7 cellular contexts compared by ENCODE assay signal in genomic region chr6:35496036-35496850, GRCh38. TPM values are rescaled to one million over a fixed set of nuclear protein-coding genes. Genes with fewer than 3 reads are reported as not detected.
A peak's percentile ranks its signal among the peaks of the same experiment; 100 is the strongest.
DNase-seq lines count a peak whose midpoint lies in the region; ATAC-seq and TF ChIP-seq lines count a peak whose summit lies in the region.

No MANE protein-coding gene starts in this region.

- H3F3A ChIP-seq in GM23338 (replicated peaks; ENCODE audit: low read depth) = peaks cover 11% of the 10 kb centered on the region; the same call in 1 of the 2 replicates
- no peaks in the 10 kb centered on the region for H3F3A ChIP-seq in SU-DHL-6 (ENCODE audit: insufficient read depth)

- peaks cover 46% of the 10 kb centered on the region for H3K27me3 Mint-ChIP-seq in GM23338 (ENCODE audit: insufficient read depth, low read depth, poor library complexity)

- H3K27ac ChIP-seq in GM23338 (ENCODE audit: low read depth) (no peak overlapping the region), SU-DHL-6 (ENCODE audit: low read depth, low read length) (no peak overlapping the region)

- no peaks in the 10 kb centered on the region; the same call in 2 of the 3 replicates for H3K9me3 Mint-ChIP-seq in GM23338

- TF ChIP-seq CTCF in GM23338 (conservative IDR thresholded peaks at IDR 0.05; ENCODE audit: low read depth in 2 of 2) (no peak), SU-DHL-6 (IDR thresholded peaks at IDR 0.05; ENCODE audit: insufficient read depth, low read length, poor library complexity, severe bottlenecking) (no peak), fibroblast of mammary gland (conservative IDR thresholded peaks at IDR 0.05; ENCODE audit: control insufficient read depth, insufficient read depth, low read depth, low read length) (no peak)

- peaks cover 11% of the 10 kb centered on the region; the same call in 1 of the 2 replicates for H4K20me1 ChIP-seq in GM23338 (replicated peaks; ENCODE audit: insufficient read depth)
- no peaks in the 10 kb centered on the region for H4K20me1 ChIP-seq in SU-DHL-6 (ENCODE audit: low read depth, low read length)

- no peak overlapping the region for H3K27ac Mint-ChIP-seq in GM23338

- H3K9me3 ChIP-seq in SU-DHL-6 (ENCODE audit: insufficient read depth, low read length) (no peaks in the 10 kb centered on the region), neuron (ENCODE audit: low read length) (no peaks in the 10 kb centered on the region)

- H3K36me3 ChIP-seq in GM23338 (ENCODE audit: insufficient read depth) (no peaks in the 10 kb centered on the region), SU-DHL-6 (ENCODE audit: low read length) (no peaks in the 10 kb centered on the region), neuron (ENCODE audit: insufficient read depth, low read length) (no peaks in the 10 kb centered on the region)

- H3K79me2 ChIP-seq in GM23338 (replicated peaks; ENCODE audit: insufficient read depth) = peaks cover 43% of the 10 kb centered on the region
- no peaks in the 10 kb centered on the region for H3K79me2 ChIP-seq in SU-DHL-6 (ENCODE audit: insufficient read depth, low read length)

- peak; percentile 67 for DNase-seq in GM23338 (ENCODE audit: low spot score)
- DNase-seq in fibroblast of mammary gland (ENCODE audit: low read depth) = no peak

- ATAC-seq in GM23338 = peak; percentile 3
- no peak for ATAC-seq in HG03175 (IDR thresholded peaks at IDR 0.05; ENCODE audit: unreplicated experiment)
- no peak for ATAC-seq in activated CD4-positive, CD25-positive, alpha-beta regulatory T cell treated with anti-CD3 and anti-CD28 coated beads, Interleukin-2, amount 50 U/mL, for 24 hours
- ATAC-seq in HG02610 (IDR thresholded peaks at IDR 0.05; ENCODE audit: unreplicated experiment) = no peak

- peak overlapping the region; percentile 98 for H3K4me2 ChIP-seq in GM23338
- peak overlapping the region; percentile 49 for H3K4me2 ChIP-seq in SU-DHL-6 (ENCODE audit: low read depth, low read length, poor library complexity, severe bottlenecking)

- H3K4me3 ChIP-seq in GM23338 (peak overlapping the region; percentile 80), SU-DHL-6 (ENCODE audit: insufficient read depth, low read length, poor library complexity, severe bottlenecking) (peak overlapping the region; percentile 47), fibroblast of mammary gland (ENCODE audit: control insufficient read depth, low read depth, low read length) (peak overlapping the region; percentile 68), neuron (ENCODE audit: low read length) (peak overlapping the region; percentile 56)

- H3K9ac ChIP-seq in SU-DHL-6 (ENCODE audit: low read length) = peak overlapping the region; percentile 27; the same call in 1 of the 2 replicates

- peak overlapping the region; percentile 83 for H3K4me3 Mint-ChIP-seq in GM23338

- H2AFZ ChIP-seq in GM23338 (no peak overlapping the region; the same call in 1 of the 2 replicates), SU-DHL-6 (ENCODE audit: low read depth, low read length, severe bottlenecking) (no peak overlapping the region), neuron (ENCODE audit: low read depth, low read length) (no peak overlapping the region)

- H3K36me3 Mint-ChIP-seq in GM23338 (ENCODE audit: low read depth) = peaks cover 5% of the 10 kb centered on the region; the same call in 1 of the 3 replicates

- H3K4me1 ChIP-seq in GM23338 (ENCODE audit: insufficient read depth) = peaks cover 65% of the 10 kb centered on the region
- H3K4me1 ChIP-seq in neuron (ENCODE audit: insufficient read depth, low read length) = peaks cover 56% of the 10 kb centered on the region

- peaks cover 67% of the 10 kb centered on the region for H3K4me1 Mint-ChIP-seq in GM23338

- peaks cover 9% of the 10 kb centered on the region; the same call in 1 of the 2 replicates for H3K27me3 ChIP-seq in GM23338 (ENCODE audit: insufficient read depth)
- H3K27me3 ChIP-seq in SU-DHL-6 (ENCODE audit: low read length) = no peaks in the 10 kb centered on the region
- H3K27me3 ChIP-seq in neuron (ENCODE audit: insufficient read depth, low read length) = no peaks in the 10 kb centered on the region

- H3K9me2 ChIP-seq in GM23338 (ENCODE audit: insufficient read depth) (no peaks in the 10 kb centered on the region), SU-DHL-6 (replicated peaks; ENCODE audit: insufficient read depth, low read length) (no peaks in the 10 kb centered on the region)

TF ChIP-seq in GM23338, 12 proteins besides CTCF, POLR2A, EP300 and RAD21 (continues in another document):
- TF ChIP-seq EZH2 (IDR thresholded peaks at IDR 0.05; ENCODE audit: low read depth, unreplicated experiment) (no peak), POLR2AphosphoS5 (IDR thresholded peaks at IDR 0.05; ENCODE audit: low read depth) (no peak), ETS1 (IDR thresholded peaks at IDR 0.05) (no peak), REST (IDR thresholded peaks at IDR 0.05; ENCODE audit: unreplicated experiment) (no peak), NANOG (IDR thresholded peaks at IDR 0.05; ENCODE audit: borderline replicate concordance) (no peak), JUNB (IDR thresholded peaks at IDR 0.05; ENCODE audit: unreplicated experiment) (no peak), EZH2phosphoT487 (IDR thresholded peaks at IDR 0.05; ENCODE audit: unreplicated experiment) (no peak), CREB1 (CRISPR knock-in tag; IDR thresholded peaks at IDR 0.05; ENCODE audit: low read depth) (no peak)

RNA-seq across cellular contexts. Expression of gene TEAD3, which starts 0.6 kb away (rescaled TPM):
- total RNA-seq in GM23338 (2014; rRNA removed; shearing (Covaris generic)) = 26.5 and 26.7 TPM in 2 replicates
- polyA plus RNA-seq in GM23338 (2016; fragmentation: Nextera tagmentation; extraction: Ambion mirVana) = 15.0 and 15.6 TPM in 2 replicates

RNA-seq across cellular contexts. Expression of gene TULP1, which starts 16.5 kb away (rescaled TPM):
- 1.3 and 3.0 TPM in 2 replicates for total RNA-seq in GM23338 (2014; rRNA removed; shearing (Covaris generic))
- polyA plus RNA-seq in GM23338 (2016; fragmentation: Nextera tagmentation; extraction: Ambion mirVana) = 3.8 and 7.1 TPM in 2 replicates

RNA-seq across cellular contexts. Expression of gene RPL10A, which starts 28.0 kb away (rescaled TPM):
- total RNA-seq in GM23338 (2014; rRNA removed; shearing (Covaris generic)) = 1,297 and 1,329 TPM in 2 replicates
- 686 and 730 TPM in 2 replicates for polyA plus RNA-seq in GM23338 (2016; fragmentation: Nextera tagmentation; extraction: Ambion mirVana)

RNA-seq across cellular contexts. Expression of gene FANCE, which starts 44.1 kb away (rescaled TPM):
- total RNA-seq in GM23338 (2014; rRNA removed; shearing (Covaris generic)) = 18.5 and 25.5 TPM in 2 replicates
- 5.4 and 6.5 TPM in 2 replicates for polyA plus RNA-seq in GM23338 (2016; fragmentation: Nextera tagmentation; extraction: Ambion mirVana)
